ENCODE assay signal across 24 cellular contexts in the genomic region with DNA sequence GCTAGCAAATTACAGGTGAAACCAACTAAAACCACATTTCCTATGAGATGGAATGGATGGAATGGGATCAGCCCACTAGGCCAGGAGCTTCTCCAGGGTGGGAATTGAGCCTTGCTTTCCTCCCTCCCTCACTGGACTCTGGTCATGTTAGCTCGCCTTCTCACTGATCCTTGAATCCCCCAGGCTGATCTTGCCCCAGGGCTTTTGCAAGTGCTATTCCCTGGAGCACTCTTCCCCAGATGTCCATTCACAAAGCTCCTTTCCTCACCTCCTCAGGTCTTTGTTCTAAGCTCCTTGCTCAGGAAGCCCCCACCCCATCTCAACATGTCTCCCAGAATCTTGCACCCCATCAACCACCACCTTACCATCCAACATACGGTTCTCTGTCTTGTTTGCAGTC.
A peak's percentile ranks its signal among the peaks of the same experiment; 100 is the strongest.
DNase-seq lines count a peak whose midpoint lies in the region; ATAC-seq and TF ChIP-seq lines count a peak whose summit lies in the region.
"Had no signal": no experiment of that assay in that cellular context is flagged by ENCODE, and none has a peak within 500 bp of the region (broad histone marks: within the 10 kb centered on the region; RNA-seq: fewer than 3 reads in every experiment).

No MANE protein-coding gene starts in this region.

- H3K4me1 ChIP-seq in A673 (ENCODE audit: insufficient read depth, low read length, poor library complexity, severe bottlenecking) = no peaks in the 10 kb centered on the region

- no peak overlapping the region for H3K4me3 ChIP-seq in A673 (ENCODE audit: low read depth, low read length, poor library complexity, severe bottlenecking)
- H3K4me3 ChIP-seq: SK-N-MC had no signal

- H3K9me3 Mint-ChIP-seq in activated CD8-positive, alpha-beta memory T cell treated with anti-CD3 and anti-CD28 coated beads, Interleukin-2, amount 10 ng/mL, durations not matched to agents 7 days and 5 days (ENCODE audit: low read depth) = no peaks in the 10 kb centered on the region
- H3K9me3 Mint-ChIP-seq: CD8-positive, alpha-beta T cell; T-helper 2 cell treated with Interferon-gamma antibody and Interleukin-4, amounts not matched to agents 5 μg/mL and 100 μg/mL, for 36 hours had no signal

- H3K4me3 Mint-ChIP-seq in activated CD8-positive, alpha-beta memory T cell treated with anti-CD3 and anti-CD28 coated beads, Interleukin-2, amount 10 ng/mL, durations not matched to agents 7 days and 5 days = no peak overlapping the region
- H3K4me3 Mint-ChIP-seq: CD8-positive, alpha-beta T cell; T-helper 2 cell treated with Interferon-gamma antibody and Interleukin-4, amounts not matched to agents 5 μg/mL and 100 μg/mL, for 36 hours had no signal

- peaks cover 11% of the 10 kb centered on the region for H3K27me3 ChIP-seq in A673 (replicated peaks; ENCODE audit: insufficient read depth, low read depth, low read length, poor library complexity)

- TF ChIP-seq CTCF in A673 (conservative IDR thresholded peaks at IDR 0.05; ENCODE audit: low read depth, low read length) = no peak

- DNase-seq in NCI-H2029 treated with DMSO at 0.1 percent for 48 hours (lab: John Stamatoyannopoulos, UW) = peak; percentile 29
- no peak for DNase-seq in NCI-H2029 (lab: John Stamatoyannopoulos, UW)
- DNase-seq in activated CD8-positive, alpha-beta memory T cell treated with anti-CD3 and anti-CD28 coated beads, Interleukin-2, amount 10 ng/mL, durations not matched to agents 7 days and 5 days = peak; percentile 27
- DNase-seq in activated CD8-positive, alpha-beta memory T cell treated with anti-CD3 and anti-CD28 coated beads for 24 hours = no peak
- DNase-seq in NCI-H146 treated with DMSO at 0.1 percent for 48 hours (lab: John Stamatoyannopoulos, UW; ENCODE audit: unreplicated experiment) = peak; percentile 11
- DNase-seq in A673 (ENCODE audit: low spot score) = no peak
- no peak for DNase-seq in stimulated activated naive CD4-positive, alpha-beta T cell (lab: John Stamatoyannopoulos, UW)
- no peak for DNase-seq in T-helper 2 cell
- DNase-seq: AML-193; C1 segment of cervical spinal cord; EL; GF-D8; GOT3; IMR-90; NCI-H2107; NCI-H345; NK-92 treated with Interleukin-12 subunit alpha and Interleukin-12 subunit beta, amount 100 ng/mL, for 24 hours; SHP77 treated with DMSO at 0.1 percent for 48 hours had no signal

- H3K4me1 Mint-ChIP-seq in activated CD8-positive, alpha-beta memory T cell treated with anti-CD3 and anti-CD28 coated beads, Interleukin-2, amount 10 ng/mL, durations not matched to agents 7 days and 5 days = no peaks in the 10 kb centered on the region

- no peak for ATAC-seq in activated CD8-positive, alpha-beta memory T cell treated with anti-CD3 and anti-CD28 coated beads, Interleukin-2, amount 10 ng/mL, durations not matched to agents 7 days and 5 days
- ATAC-seq: CD8-positive, alpha-beta T cell had no signal

- no peaks in the 10 kb centered on the region for H3K9me3 ChIP-seq in A673 (ENCODE audit: low read depth, low read length, poor library complexity, severe bottlenecking)

- CTCF ChIA-PET in activated CD8-positive, alpha-beta memory T cell treated with anti-CD3 and anti-CD28 coated beads, Interleukin-2, amount 10 ng/mL, durations not matched to agents 7 days and 5 days (lab: Charles Lee) = no interaction called here
- CTCF ChIA-PET in A673 (lab: Charles Lee) = no interaction called here

- no peaks in the 10 kb centered on the region for H3K36me3 ChIP-seq in A673 (ENCODE audit: insufficient read depth, low read length, poor library complexity, severe bottlenecking)

- no peak overlapping the region for H3K27ac ChIP-seq in A673 (ENCODE audit: low read depth, low read length, poor library complexity, severe bottlenecking)
- H3K27ac ChIP-seq: 22Rv1, KMS-11, RWPE1, SK-N-MC had no signal

- BruUV-seq in A673 (replicated peaks; lab: Mats Ljungman, UMichigan) = no TSS peak

- POLR2A ChIA-PET in A673 (lab: Charles Lee; ENCODE audit: low non-redundant PET) = no interaction called here

- intact Hi-C loops in A673 (cut with micrococcal nuclease; ENCODE audit: unreplicated experiment) = no loop called here

- H3K27me3 Mint-ChIP-seq in activated CD8-positive, alpha-beta memory T cell treated with anti-CD3 and anti-CD28 coated beads, Interleukin-2, amount 10 ng/mL, durations not matched to agents 7 days and 5 days = peaks cover 16% of the 10 kb centered on the region

- no peaks in the 10 kb centered on the region for H3K36me3 Mint-ChIP-seq in activated CD8-positive, alpha-beta memory T cell treated with anti-CD3 and anti-CD28 coated beads, Interleukin-2, amount 10 ng/mL, durations not matched to agents 7 days and 5 days
- H3K36me3 Mint-ChIP-seq: CD8-positive, alpha-beta T cell had no signal

- no peak overlapping the region for H3K27ac Mint-ChIP-seq in activated CD8-positive, alpha-beta memory T cell treated with anti-CD3 and anti-CD28 coated beads, Interleukin-2, amount 10 ng/mL, durations not matched to agents 7 days and 5 days
- H3K27ac Mint-ChIP-seq: CD8-positive, alpha-beta T cell; T-helper 2 cell treated with Interferon-gamma antibody and Interleukin-4, amounts not matched to agents 5 μg/mL and 100 μg/mL, for 36 hours had no signal

Comparison
In these comparisons a context has a peak if more than half of its experiments do, and no peak if none do; other contexts are left out.
1. DNase-seq: peak in NCI-H2029 treated with DMSO at 0.1 percent for 48 hours (single experiment), activated CD8-positive, alpha-beta memory T cell treated with anti-CD3 and anti-CD28 coated beads, Interleukin-2, amount 10 ng/mL, durations not matched to agents 7 days and 5 days (single experiment) and NCI-H146 treated with DMSO at 0.1 percent for 48 hours (single experiment); none in NCI-H2029 (single experiment), activated CD8-positive, alpha-beta memory T cell treated with anti-CD3 and anti-CD28 coated beads for 24 hours (single experiment), A673 (single experiment), stimulated activated naive CD4-positive, alpha-beta T cell (0 of 6) and T-helper 2 cell (0 of 5).